In the genomic region with DNA sequence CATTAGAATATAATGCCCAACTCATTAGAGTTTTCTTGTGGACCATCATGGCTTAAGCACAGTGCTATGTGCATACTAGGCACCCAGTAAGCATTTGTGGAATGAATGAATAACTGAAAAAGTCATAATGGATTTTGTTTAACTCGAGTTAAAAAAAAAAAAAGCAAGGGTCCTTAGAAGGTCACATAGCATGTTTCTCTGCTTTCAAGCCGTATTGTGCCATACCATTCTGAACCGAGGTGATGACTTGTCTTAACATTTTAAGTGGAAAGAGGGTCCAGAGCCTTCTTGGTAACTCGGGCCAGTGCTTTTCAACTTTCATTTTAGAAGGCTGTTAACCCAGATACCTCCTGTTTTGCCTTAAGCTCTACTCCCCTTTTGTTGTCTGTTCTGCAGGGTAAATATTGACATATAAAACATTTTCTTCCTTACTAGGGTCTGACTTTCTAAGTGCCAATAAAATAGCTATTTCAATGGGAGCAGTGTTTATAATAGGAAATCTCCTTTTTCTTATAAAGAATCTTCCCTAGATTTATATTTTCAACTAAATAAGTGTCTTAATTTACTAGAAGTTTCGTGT, we compare ENCODE assay signal across 8 cellular contexts. TPM values are rescaled to one million over a fixed set of nuclear protein-coding genes. Genes with fewer than 3 reads are reported as not detected.
DNase-seq lines count a peak whose midpoint lies in the region; ATAC-seq and TF ChIP-seq lines count a peak whose summit lies in the region.

No MANE protein-coding gene starts in this region.

- H3K4me3 ChIP-seq in GM12865 (ENCODE audit: low read depth, low read length) (peak overlapping the region; percentile 63), SJSA1 (peak overlapping the region; percentile 72), esophagus (ENCODE audit: low read depth in 1 of 2, low read length in 2 of 2) (peak overlapping the region; percentile 87 to 89), prostate gland (peak overlapping the region in 1 of 2 donors; percentile 95)

- no peak for TF ChIP-seq POLR2A in prostate gland (IDR thresholded peaks at IDR 0.05)

- H3K27ac ChIP-seq in SJSA1 = peak overlapping the region; percentile 4
- peak overlapping the region; percentile 95 to 97 for H3K27ac ChIP-seq in esophagus (ENCODE audit: low read depth in 2 of 2, low read length in 1 of 2)
- H3K27ac ChIP-seq in prostate gland = peak overlapping the region; percentile 96 to 97

- peak; percentile 11 for DNase-seq in GM12865 (ENCODE audit: low read depth)
- DNase-seq in SJSA1 (ENCODE audit: low read depth in 1 of 2, low spot score in 2 of 2) = peak in 1 of 2 experiments; percentile 21
- no peak for DNase-seq in prostate gland (ENCODE audit: low spot score)
- no peak for DNase-seq in activated CD4-positive, CD25-positive, alpha-beta regulatory T cell treated with anti-CD3 and anti-CD28 coated beads, Interleukin-2, amount 50 U/mL, for 72 hours

- H3K9me3 ChIP-seq in SJSA1 (replicated peaks) (no peaks in the 10 kb centered on the region), esophagus (ENCODE audit: control insufficient read depth in 2 of 2, insufficient read depth in 1 of 2, low read depth in 1 of 2, low read length in 1 of 2) (no peaks in the 10 kb centered on the region), prostate gland (no peaks in the 10 kb centered on the region)

- H3K36me3 ChIP-seq in SJSA1 (no peaks in the 10 kb centered on the region), esophagus (ENCODE audit: control insufficient read depth in 2 of 2, insufficient read depth in 2 of 2, low read length in 1 of 2) (no peaks in the 10 kb centered on the region), prostate gland (no peaks in the 10 kb centered on the region)

- 16 to 18% methylated on average over 5 of the region's 5 CpGs for WGBS in esophagus, 2 donors
- 14% methylated on average over 5 of the region's 5 CpGs for WGBS in prostate gland

- no peaks in the 10 kb centered on the region for H3K27me3 ChIP-seq in SJSA1 (replicated peaks)
- H3K27me3 ChIP-seq in esophagus (ENCODE audit: control insufficient read depth in 1 of 2, insufficient read depth in 2 of 2, low read length in 2 of 2) = no peaks in the 10 kb centered on the region
- H3K27me3 ChIP-seq in prostate gland (replicated peaks; ENCODE audit: insufficient read depth) = no peaks in the 10 kb centered on the region

- no peak for TF ChIP-seq CTCF in GM12865 (IDR thresholded peaks at IDR 0.05; ENCODE audit: insufficient read depth, low read depth, low read length, missing control alignments)
- TF ChIP-seq CTCF in prostate gland (IDR thresholded peaks at IDR 0.05) = no peak

- intact Hi-C loops in prostate gland (cut with DNase I) = loop anchor here (5.0 to 10.0 kb wide), 2 partner anchors 105 to 727 kb away; partner anchors contain the start of genes EMILIN1, HADHA, HADHB and OST4

- ATAC-seq in HG02571 (IDR thresholded peaks at IDR 0.05; ENCODE audit: unreplicated experiment) = no peak
- ATAC-seq in GM21381 (IDR thresholded peaks at IDR 0.05; ENCODE audit: unreplicated experiment) = no peak
- ATAC-seq in GM21515 (IDR thresholded peaks at IDR 0.05; ENCODE audit: unreplicated experiment) = no peak

- H3K4me1 ChIP-seq in SJSA1 (replicated peaks) (peaks cover 21% of the 10 kb centered on the region), esophagus (ENCODE audit: control insufficient read depth in 2 of 2, insufficient read depth in 2 of 2, low read length in 1 of 2) (no peaks in the 10 kb centered on the region), prostate gland (replicated peaks) (no peaks in the 10 kb centered on the region)

RNA-seq across cellular contexts. Expression of gene ADGRF3, which starts 0.8 kb away (rescaled TPM):
- total RNA-seq in SJSA1 (2014; rRNA removed; shearing (Covaris generic)) = 0.18 and 1.1 TPM in 2 replicates
- under 1 TPM; 0.11 to 0.12 TPM for polyA plus RNA-seq in esophagus
- under 1 TPM in 1 of 2 donors, not detected in 1; 0.34 TPM for total RNA-seq in prostate gland

RNA-seq across cellular contexts. Expression of gene SELENOI, which starts 1.4 kb away (rescaled TPM):
- 10.1 and 17.6 TPM in 2 replicates for total RNA-seq in SJSA1 (2014; rRNA removed; shearing (Covaris generic))
- polyA plus RNA-seq in esophagus = 1 to 10 TPM; 3.9 to 6.8 TPM
- 10 to 100 TPM; 14.4 to 15.6 TPM for total RNA-seq in prostate gland

RNA-seq across cellular contexts. Expression of gene DRC1, which starts 54.3 kb away (rescaled TPM):
- total RNA-seq in SJSA1 (2014; rRNA removed; shearing (Covaris generic)) = not detected in 2 replicates
- polyA plus RNA-seq in esophagus = under 1 TPM in 1 of 2 donors, not detected in 1; 0.08 TPM
- 1 to 10 TPM in 1 of 2 donors, not detected in 1; 3.8 TPM for total RNA-seq in prostate gland

Comparison
In these comparisons a context has a peak if more than half of its experiments do, and no peak if none do; other contexts are left out.
1. H3K27ac ChIP-seq: peak in every context shown above with its lines; median percentile 96 in prostate gland; 96 in esophagus; 4 in SJSA1.